Comparison of ENCODE assay signal across 9 cellular contexts in genomic region chr19:2949939-2950285, GRCh38. TPM values are rescaled to one million over a fixed set of nuclear protein-coding genes. Genes with fewer than 3 reads are reported as not detected.
DNase-seq lines count a peak whose midpoint lies in the region; ATAC-seq and TF ChIP-seq lines count a peak whose summit lies in the region.
"Had no signal": no experiment of that assay in that cellular context is flagged by ENCODE, and none has a peak within 500 bp of the region (broad histone marks: within the 10 kb centered on the region; RNA-seq: fewer than 3 reads in every experiment).

No MANE protein-coding gene starts in this region.

- DNase-seq in CD14-positive monocyte (ENCODE audit: low spot score), result no peak
- DNase-seq in lower lobe of right lung, result no peak
- peak in 1 of 2 donors; percentile 59 for DNase-seq in uterus
- DNase-seq in GOT3 (lab: John Stamatoyannopoulos, UW), result no peak

- peaks cover 0 to 6% (median 0%) of the 10 kb centered on the region in 3 donors for H3K27me3 Mint-ChIP-seq in CD14-positive monocyte (ENCODE audit: low read depth in 3 of 3)

- H3K4me3 ChIP-seq in OCI-LY3 (ENCODE audit: low read length) (peak overlapping the region; percentile 83), lower lobe of right lung (peak overlapping the region; percentile 76), uterus (peak overlapping the region; percentile 74 to 75)

- intact Hi-C loops in CD14-positive monocyte (cut with micrococcal nuclease), result loop anchor here in 1 of 2 donors (1.0 to 10.0 kb wide), 3 partner anchors 108 to 235 kb away; partner anchors contain the start of genes NCLN and ZNF555
- intact Hi-C loops in lower lobe of right lung (cut with DNase I), result no loop called here
- intact Hi-C loops in uterus (cut with DNase I; ENCODE audit: low total_unique reads), result loop anchor here (10.0 kb wide), 1 partner anchor 155 kb away; no protein-coding TSS in a partner anchor

- H3K27ac ChIP-seq in OCI-LY3 (ENCODE audit: low read length), result peak overlapping the region; percentile 68
- peak overlapping the region; percentile 96 for H3K27ac ChIP-seq in cingulate gyrus (ENCODE audit: low read depth, low read length)
- peak overlapping the region; percentile 92 for H3K27ac ChIP-seq in lower lobe of right lung
- H3K27ac ChIP-seq in uterus, result peak overlapping the region; percentile 96 to 97

- no peak for TF ChIP-seq POLR2A in uterus (IDR thresholded peaks at IDR 0.05)

- peak overlapping the region; percentile 85 for H3K9ac ChIP-seq in OCI-LY3 (ENCODE audit: low read length)

- H3K4me3 Mint-ChIP-seq in CD14-positive monocyte, result peak overlapping the region; percentile 95 to 97

- no peaks in the 10 kb centered on the region for H3K36me3 ChIP-seq in OCI-LY3 (replicated peaks; ENCODE audit: low read depth, low read length)
- H3K36me3 ChIP-seq in lower lobe of right lung, result no peaks in the 10 kb centered on the region
- H3K36me3 ChIP-seq in uterus, result no peaks in the 10 kb centered on the region

- H3K9me3 ChIP-seq in OCI-LY3 (ENCODE audit: insufficient read depth, low read length), result no peaks in the 10 kb centered on the region
- H3K9me3 ChIP-seq in lower lobe of right lung, result no peaks in the 10 kb centered on the region
- no peaks in the 10 kb centered on the region for H3K9me3 ChIP-seq in uterus

- ATAC-seq in GM21526 (IDR thresholded peaks at IDR 0.05; ENCODE audit: low FRiP score, unreplicated experiment) (peak; percentile 2), lower lobe of right lung (peak; percentile 15 to 17), HG02571 (IDR thresholded peaks at IDR 0.05; ENCODE audit: unreplicated experiment) (no peak)

- peaks cover 0 to 9% (median 3%) of the 10 kb centered on the region in 7 donors for H3K9me3 Mint-ChIP-seq in CD14-positive monocyte

- peaks cover 6% of the 10 kb centered on the region for H3K4me1 ChIP-seq in OCI-LY3 (ENCODE audit: low read length)
- peaks cover 17% of the 10 kb centered on the region for H3K4me1 ChIP-seq in lower lobe of right lung
- H3K4me1 ChIP-seq in uterus, result peaks cover 0 to 5% of the 10 kb centered on the region in 2 donors

- H3K36me3 Mint-ChIP-seq in CD14-positive monocyte, result peaks cover 2 to 3% of the 10 kb centered on the region in 2 donors

- peaks cover 18% of the 10 kb centered on the region for H3K4me1 Mint-ChIP-seq in CD14-positive monocyte

- TF ChIP-seq CTCF in CD14-positive monocyte (IDR thresholded peaks at IDR 0.05) (no peak), OCI-LY3 (IDR thresholded peaks at IDR 0.05; ENCODE audit: low read depth, low read length) (no peak), lower lobe of right lung (IDR thresholded peaks at IDR 0.05) (no peak), uterus (IDR thresholded peaks at IDR 0.05) (no peak)

- H3K4me2 ChIP-seq in OCI-LY3 (ENCODE audit: low read length), result peak overlapping the region; percentile 73

- no peaks in the 10 kb centered on the region for H4K20me1 ChIP-seq in OCI-LY3 (ENCODE audit: insufficient read depth, low read length)

- H3K27me3 ChIP-seq in OCI-LY3 (ENCODE audit: low read depth, low read length), result no peaks in the 10 kb centered on the region
- no peaks in the 10 kb centered on the region for H3K27me3 ChIP-seq in lower lobe of right lung (ENCODE audit: low read depth)
- H3K27me3 ChIP-seq in uterus, result no peaks in the 10 kb centered on the region

- H3K27ac Mint-ChIP-seq in CD14-positive monocyte, result peak overlapping the region; percentile 97 to 99 (median 99)

- peaks cover 17% of the 10 kb centered on the region for H3K79me2 ChIP-seq in OCI-LY3 (ENCODE audit: low read length)

- H2AFZ ChIP-seq in OCI-LY3 (ENCODE audit: low read depth, low read length), result peak overlapping the region; percentile 31; the same call in 1 of the 2 replicates

RNA-seq across cellular contexts. Expression of gene ZNF77, which starts 5.1 kb away (rescaled TPM):
- polyA plus RNA-seq in CD14-positive monocyte, result 1 to 10 TPM in 1 of 2 donors, under 1 TPM in 1; 0.30 to 1.0 TPM
- total RNA-seq in lower lobe of right lung, result 5.3 TPM
- total RNA-seq in uterus, result 10 to 100 TPM in 2 of 4 donors, 1 to 10 TPM in 2; 2.4 to 17.9 (median 9.1) TPM
- total RNA-seq: HT1080 had no signal

RNA-seq across cellular contexts. Expression of gene TLE6, which starts 27.5 kb away (rescaled TPM):
- polyA plus RNA-seq in CD14-positive monocyte, result not detected
- total RNA-seq in lower lobe of right lung, result 4.2 TPM
- 1 to 10 TPM in 2 of 4 donors, under 1 TPM in 1, not detected in 1; 0.46 to 3.5 (median 1.1) TPM for total RNA-seq in uterus
- total RNA-seq: HT1080 had no signal

RNA-seq across cellular contexts. Expression of gene ZNF57, which starts 49.2 kb away (rescaled TPM):
- polyA plus RNA-seq in CD14-positive monocyte, result 1 to 10 TPM; 1.9 to 2.1 TPM
- total RNA-seq in lower lobe of right lung, result 5.1 TPM
- total RNA-seq in uterus, result 1 to 10 TPM; 3.2 to 7.7 (median 5.3) TPM
- total RNA-seq: HT1080 had no signal
